9 cellular contexts compared by ENCODE assay signal in genomic region chr17:7232114-7232513, GRCh38. TPM values are rescaled to one million over a fixed set of nuclear protein-coding genes. Genes with fewer than 3 reads are reported as not detected.
DNase-seq lines count a peak whose midpoint lies in the region; ATAC-seq and TF ChIP-seq lines count a peak whose summit lies in the region.
"Had no signal": no experiment of that assay in that cellular context is flagged by ENCODE, and none has a peak within 500 bp of the region (broad histone marks: within the 10 kb centered on the region; RNA-seq: fewer than 3 reads in every experiment).

No MANE protein-coding gene starts in this region.

- no peaks in the 10 kb centered on the region for H3K9me3 Mint-ChIP-seq in activated T-cell treated with anti-CD3 and anti-CD28 coated beads, Interleukin-2, amount 50 U/mL, for 72 hours
- no peaks in the 10 kb centered on the region for H3K9me3 Mint-ChIP-seq in activated B cell treated with CpG ODN at 0.5 μM for 24 hours
- no peaks in the 10 kb centered on the region for H3K9me3 Mint-ChIP-seq in stimulated activated effector memory CD8-positive, alpha-beta T cell treated with anti-CD3 and anti-CD28 coated beads, Interleukin-12 subunit alpha, Interleukin-12 subunit beta, amount 100 ng/mL, for 72 hours

- peaks cover 8 to 14% of the 10 kb centered on the region in 2 donors for H3K36me3 Mint-ChIP-seq in activated T-cell treated with anti-CD3 and anti-CD28 coated beads, Interleukin-2, amount 50 U/mL, for 72 hours (ENCODE audit: insufficient read depth in 2 of 2)
- H3K36me3 Mint-ChIP-seq in activated B cell treated with CpG ODN at 0.5 μM for 24 hours (ENCODE audit: low read depth): peaks cover 66% of the 10 kb centered on the region
- peaks cover 85% of the 10 kb centered on the region for H3K36me3 Mint-ChIP-seq in stimulated activated effector memory CD8-positive, alpha-beta T cell treated with anti-CD3 and anti-CD28 coated beads, Interleukin-12 subunit alpha, Interleukin-12 subunit beta, amount 100 ng/mL, for 72 hours

- H3K4me3 ChIP-seq in fibroblast of villous mesenchyme (ENCODE audit: low read depth, low read length): peak overlapping the region; percentile 78

- no peaks in the 10 kb centered on the region for H3K27me3 Mint-ChIP-seq in activated T-cell treated with anti-CD3 and anti-CD28 coated beads, Interleukin-2, amount 50 U/mL, for 72 hours (ENCODE audit: low read depth)
- no peaks in the 10 kb centered on the region for H3K27me3 Mint-ChIP-seq in activated B cell treated with CpG ODN at 0.5 μM for 24 hours

- H3K4me3 Mint-ChIP-seq in activated T-cell treated with anti-CD3 and anti-CD28 coated beads, Interleukin-2, amount 50 U/mL, for 72 hours: peak overlapping the region; percentile 36 to 89
- H3K4me3 Mint-ChIP-seq in activated B cell treated with CpG ODN at 0.5 μM for 24 hours: peak overlapping the region; percentile 29
- H3K4me3 Mint-ChIP-seq in stimulated activated effector memory CD8-positive, alpha-beta T cell treated with anti-CD3 and anti-CD28 coated beads, Interleukin-12 subunit alpha, Interleukin-12 subunit beta, amount 100 ng/mL, for 72 hours: peak overlapping the region; percentile 99

- POLR2A ChIA-PET in activated B cell treated with CpG ODN at 0.5 μM for 24 hours (lab: Charles Lee): interaction anchor here (0.7 to 15.0 kb wide), 2 partner anchors 10 to 32 kb away, joined by 5 to 245 read pairs; partner anchors contain the start of genes ACADVL and DLG4

- no peak for ATAC-seq in activated T-cell treated with anti-CD3 and anti-CD28 coated beads, Interleukin-2, amount 50 U/mL, for 72 hours (replicated peaks in 1 of 2)
- ATAC-seq in activated B cell treated with CpG ODN at 0.5 μM for 24 hours (ENCODE audit: low read depth): no peak
- no peak for ATAC-seq in stimulated activated effector memory CD8-positive, alpha-beta T cell treated with anti-CD3 and anti-CD28 coated beads, Interleukin-12 subunit alpha, Interleukin-12 subunit beta, amount 100 ng/mL, for 72 hours
- ATAC-seq in left lobe of liver: no peak

- intact Hi-C loops in activated B cell treated with CpG ODN at 0.5 μM for 24 hours (cut with micrococcal nuclease): no loop called here

- CTCF ChIA-PET in activated B cell treated with CpG ODN at 0.5 μM for 24 hours (lab: Charles Lee): interaction anchor here (1.0 kb wide), 1 partner anchor 11 kb away, joined by 3 read pairs; no protein-coding TSS in a partner anchor

- H3K4me1 Mint-ChIP-seq in activated T-cell treated with anti-CD3 and anti-CD28 coated beads, Interleukin-2, amount 50 U/mL, for 72 hours (ENCODE audit: low read depth): peaks cover 66% of the 10 kb centered on the region
- H3K4me1 Mint-ChIP-seq in activated B cell treated with CpG ODN at 0.5 μM for 24 hours: peaks cover 46% of the 10 kb centered on the region
- peaks cover 72% of the 10 kb centered on the region for H3K4me1 Mint-ChIP-seq in stimulated activated effector memory CD8-positive, alpha-beta T cell treated with anti-CD3 and anti-CD28 coated beads, Interleukin-12 subunit alpha, Interleukin-12 subunit beta, amount 100 ng/mL, for 72 hours

- TF ChIP-seq CTCF in activated B cell treated with CpG ODN at 0.5 μM for 24 hours (IDR thresholded peaks at IDR 0.05) (no peak), fibroblast of villous mesenchyme (IDR thresholded peaks at IDR 0.05; ENCODE audit: insufficient read depth, low read depth, low read length) (no peak)

- no peak overlapping the region for H3K27ac Mint-ChIP-seq in activated T-cell treated with anti-CD3 and anti-CD28 coated beads, Interleukin-2, amount 50 U/mL, for 72 hours
- no peak overlapping the region for H3K27ac Mint-ChIP-seq in activated B cell treated with CpG ODN at 0.5 μM for 24 hours
- H3K27ac Mint-ChIP-seq in stimulated activated effector memory CD8-positive, alpha-beta T cell treated with anti-CD3 and anti-CD28 coated beads, Interleukin-12 subunit alpha, Interleukin-12 subunit beta, amount 100 ng/mL, for 72 hours: no peak overlapping the region

- DNase-seq in activated T-cell treated with anti-CD3 and anti-CD28 coated beads, Interleukin-2, amount 50 U/mL, for 72 hours: no peak
- no peak for DNase-seq in activated T-cell treated with anti-CD3 and anti-CD28 coated beads, Interleukin-2, amount 50 U/mL, for 1 hour
- DNase-seq in activated B cell treated with CpG ODN at 0.5 μM for 24 hours: no peak
- no peak for DNase-seq in fibroblast of villous mesenchyme (ENCODE audit: low read depth)
- no peak for DNase-seq in stimulated activated effector memory CD8-positive, alpha-beta T cell treated with anti-CD3 and anti-CD28 coated beads, Interleukin-12 subunit alpha, Interleukin-12 subunit beta, amount 100 ng/mL, for 72 hours (ENCODE audit: low spot score in 2 of 2)
- DNase-seq in stimulated activated CD4-positive, alpha-beta T cell treated with anti-CD3 and anti-CD28 coated beads, Interleukin-2, amount 100 ng/mL, for 48 hours: no peak
- no peak for DNase-seq in cerebellum (ENCODE audit: low spot score)
- no peak for DNase-seq in left lobe of liver (ENCODE audit: low spot score)
- DNase-seq: BE2C had no signal

RNA-seq across cellular contexts. Expression of gene DVL2, which starts 2.2 kb away (rescaled TPM):
- 10 to 100 TPM; 49.5 to 54.8 TPM for total RNA-seq in activated T-cell treated with anti-CD3 and anti-CD28 coated beads, Interleukin-2, amount 50 U/mL, for 72 hours
- total RNA-seq in activated B cell treated with CpG ODN at 0.5 μM for 24 hours (56.1 and 64.6 TPM in 2 replicates), fibroblast of villous mesenchyme (102 and 105 TPM in 2 replicates), cerebellum (52.5 TPM), left lobe of liver (10.0 TPM)

RNA-seq across cellular contexts. Expression of gene PHF23, which starts 7.1 kb away (rescaled TPM):
- total RNA-seq in activated T-cell treated with anti-CD3 and anti-CD28 coated beads, Interleukin-2, amount 50 U/mL, for 72 hours: 10 to 100 TPM; 28.9 to 32.2 TPM
- total RNA-seq in activated B cell treated with CpG ODN at 0.5 μM for 24 hours (45.5 and 46.6 TPM in 2 replicates), fibroblast of villous mesenchyme (51.8 and 54.1 TPM in 2 replicates), cerebellum (20.5 TPM), left lobe of liver (16.5 TPM)

RNA-seq across cellular contexts. Expression of gene GABARAP, which starts 10.1 kb away (rescaled TPM):
- total RNA-seq in activated T-cell treated with anti-CD3 and anti-CD28 coated beads, Interleukin-2, amount 50 U/mL, for 72 hours: 100 to 1,000 TPM; 244 to 246 TPM
- total RNA-seq in activated B cell treated with CpG ODN at 0.5 μM for 24 hours: 291 and 325 TPM in 2 replicates
- 225 and 265 TPM in 2 replicates for total RNA-seq in fibroblast of villous mesenchyme
- 102 TPM for total RNA-seq in cerebellum
- 235 TPM for total RNA-seq in left lobe of liver

RNA-seq across cellular contexts. Expression of gene ACADVL, which starts 12.4 kb away (rescaled TPM):
- 100 to 1,000 TPM; 335 to 386 TPM for total RNA-seq in activated T-cell treated with anti-CD3 and anti-CD28 coated beads, Interleukin-2, amount 50 U/mL, for 72 hours
- total RNA-seq in activated B cell treated with CpG ODN at 0.5 μM for 24 hours (438 and 469 TPM in 2 replicates), fibroblast of villous mesenchyme (171 and 255 TPM in 2 replicates), cerebellum (100 TPM), left lobe of liver (1,044 TPM)

RNA-seq across cellular contexts. Expression of gene DLG4, which starts 12.5 kb away (rescaled TPM):
- 10 to 100 TPM; 16.2 to 16.7 TPM for total RNA-seq in activated T-cell treated with anti-CD3 and anti-CD28 coated beads, Interleukin-2, amount 50 U/mL, for 72 hours
- total RNA-seq in activated B cell treated with CpG ODN at 0.5 μM for 24 hours: 3.9 and 5.0 TPM in 2 replicates
- 10.6 and 14.2 TPM in 2 replicates for total RNA-seq in fibroblast of villous mesenchyme
- 77.9 TPM for total RNA-seq in cerebellum
- 5.5 TPM for total RNA-seq in left lobe of liver

Comparison
In these comparisons a context has a peak if more than half of its experiments do, and no peak if none do; other contexts are left out.
1. H3K4me3 Mint-ChIP-seq: peak in every context shown above with its lines; median percentile 99 in stimulated activated effector memory CD8-positive, alpha-beta T cell treated with anti-CD3 and anti-CD28 coated beads, Interleukin-12 subunit alpha, Interleukin-12 subunit beta, amount 100 ng/mL, for 72 hours; 62 in activated T-cell treated with anti-CD3 and anti-CD28 coated beads, Interleukin-2, amount 50 U/mL, for 72 hours; 29 in activated B cell treated with CpG ODN at 0.5 μM for 24 hours.